Comparison of ENCODE assay signal across 1 cellular context in genomic region chr2:136126021-136126420, GRCh38.
TF ChIP-seq lines count a peak whose summit lies in the region.

No MANE protein-coding gene starts in this region.

TF ChIP-seq in HepG2, 621 proteins besides CTCF, POLR2A, EP300 and RAD21:
- TF ChIP-seq, protein P1, sequence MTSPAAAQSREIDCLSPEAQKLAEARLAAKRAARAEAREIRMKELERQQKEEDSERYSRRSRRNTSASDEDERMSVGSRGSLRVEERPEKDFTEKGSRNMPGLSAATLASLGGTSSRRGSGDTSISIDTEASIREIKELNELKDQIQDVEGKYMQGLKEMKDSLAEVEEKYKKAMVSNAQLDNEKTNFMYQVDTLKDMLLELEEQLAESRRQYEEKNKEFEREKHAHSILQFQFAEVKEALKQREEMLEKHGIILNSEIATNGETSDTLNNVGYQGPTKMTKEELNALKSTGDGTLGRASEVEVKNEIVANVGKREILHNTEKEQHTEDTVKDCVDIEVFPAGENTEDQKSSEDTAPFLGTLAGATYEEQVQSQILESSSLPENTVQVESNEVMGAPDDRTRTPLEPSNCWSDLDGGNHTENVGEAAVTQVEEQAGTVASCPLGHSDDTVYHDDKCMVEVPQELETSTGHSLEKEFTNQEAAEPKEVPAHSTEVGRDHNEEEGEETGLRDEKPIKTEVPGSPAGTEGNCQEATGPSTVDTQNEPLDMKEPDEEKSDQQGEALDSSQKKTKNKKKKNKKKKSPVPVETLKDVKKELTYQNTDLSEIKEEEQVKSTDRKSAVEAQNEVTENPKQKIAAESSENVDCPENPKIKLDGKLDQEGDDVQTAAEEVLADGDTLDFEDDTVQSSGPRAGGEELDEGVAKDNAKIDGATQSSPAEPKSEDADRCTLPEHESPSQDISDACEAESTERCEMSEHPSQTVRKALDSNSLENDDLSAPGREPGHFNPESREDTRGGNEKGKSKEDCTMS (CRISPR knock-in tag; conservative IDR thresholded peaks at IDR 0.05) = no peak
- TF ChIP-seq POLR2AphosphoS5 (IDR thresholded peaks at IDR 0.05; ENCODE audit: low read depth, low read length) (no peak), CC2D1A (CRISPR knock-in tag; IDR thresholded peaks at IDR 0.05) (no peak), RBM22 (optimal IDR thresholded peaks at IDR 0.05; ENCODE audit: low read length) (no peak), KDM5B (CRISPR knock-in tag; IDR thresholded peaks at IDR 0.05; ENCODE audit: borderline replicate concordance) (no peak), TOE1 (CRISPR knock-in tag; IDR thresholded peaks at IDR 0.05) (no peak), ESRRA (CRISPR knock-in tag; IDR thresholded peaks at IDR 0.05; ENCODE audit: low read depth) (no peak), ZSCAN9 (CRISPR knock-in tag; IDR thresholded peaks at IDR 0.05; ENCODE audit: borderline replicate concordance) (no peak), RARG (CRISPR knock-in tag; IDR thresholded peaks at IDR 0.05; ENCODE audit: low read depth) (no peak), KMT2B (CRISPR knock-in tag; IDR thresholded peaks at IDR 0.05) (no peak), TGIF2 (CRISPR knock-in tag; IDR thresholded peaks at IDR 0.05) (no peak), NBN (conservative IDR thresholded peaks at IDR 0.05) (no peak), ZNF83 (CRISPR knock-in tag; IDR thresholded peaks at IDR 0.05; ENCODE audit: borderline replicate concordance) (no peak), SOX6 (IDR thresholded peaks at IDR 0.05) (no peak), SOX6 (CRISPR knock-in tag; IDR thresholded peaks at IDR 0.05) (no peak), RORA (CRISPR knock-in tag; IDR thresholded peaks at IDR 0.05) (no peak), ZBTB25 (CRISPR knock-in tag; IDR thresholded peaks at IDR 0.05) (no peak)
- TF ChIP-seq, protein P2, sequence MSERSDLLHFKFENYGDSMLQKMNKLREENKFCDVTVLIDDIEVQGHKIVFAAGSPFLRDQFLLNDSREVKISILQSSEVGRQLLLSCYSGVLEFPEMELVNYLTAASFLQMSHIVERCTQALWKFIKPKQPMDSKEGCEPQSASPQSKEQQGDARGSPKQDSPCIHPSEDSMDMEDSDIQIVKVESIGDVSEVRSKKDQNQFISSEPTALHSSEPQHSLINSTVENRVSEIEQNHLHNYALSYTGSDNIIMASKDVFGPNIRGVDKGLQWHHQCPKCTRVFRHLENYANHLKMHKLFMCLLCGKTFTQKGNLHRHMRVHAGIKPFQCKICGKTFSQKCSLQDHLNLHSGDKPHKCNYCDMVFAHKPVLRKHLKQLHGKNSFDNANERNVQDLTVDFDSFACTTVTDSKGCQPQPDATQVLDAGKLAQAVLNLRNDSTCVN (CRISPR knock-in tag; IDR thresholded peaks at IDR 0.05; ENCODE audit: borderline replicate concordance) = no peak
TF ChIP-seq in HepG2: peak in this region for 0.
